1 cellular context compared by ENCODE assay signal in genomic region chr17:42276359-42276608, GRCh38.
A peak's percentile ranks its signal among the peaks of the same experiment; 100 is the strongest.
TF ChIP-seq lines count a peak whose summit lies in the region.

Gene STAT5B (minus strand): TSS chr17:42276391. CDS start chr17:42232127, 44,264 bp downstream.

TF ChIP-seq in K562, 482 proteins besides CTCF, POLR2A, EP300 and RAD21 (continued from another document):
- peak in 1 of 2 experiments; percentile 43; a peak in 1 of 4 replicates for TF ChIP-seq UBTF (IDR thresholded peaks at IDR 0.05; ENCODE audit: borderline replicate concordance in 1 of 2, low read depth in 2 of 2, low read length in 2 of 2)
- peak; percentile 70 for TF ChIP-seq GABPA (tag; conservative IDR thresholded peaks at IDR 0.05; ENCODE audit: low read depth)
- no peak for TF ChIP-seq MTA2 (IDR thresholded peaks at IDR 0.05; ENCODE audit: low read depth)
- peak; percentile 72; the same call in 1 of the 2 replicates for TF ChIP-seq ZNF175 (CRISPR knock-in tag; IDR thresholded peaks at IDR 0.05; ENCODE audit: low read depth)
- peak; percentile 81 for TF ChIP-seq CXXC5 (CRISPR knock-in tag; IDR thresholded peaks at IDR 0.05)
- peak; percentile 89 for TF ChIP-seq ZNF197 (CRISPR knock-in tag; IDR thresholded peaks at IDR 0.05; ENCODE audit: low read depth)
- no peak for TF ChIP-seq CCAR2 (IDR thresholded peaks at IDR 0.05; ENCODE audit: low read depth, low read length)
- peak; percentile 96 for TF ChIP-seq ZNF644 (tag; IDR thresholded peaks at IDR 0.05; ENCODE audit: low read depth)
- TF ChIP-seq NFYB (IDR thresholded peaks at IDR 0.05; ENCODE audit: extremely low read depth, insufficient read length), result no peak
- no peak for TF ChIP-seq CBX5 (IDR thresholded peaks at IDR 0.05; ENCODE audit: borderline replicate concordance, low read depth)
- no peak for TF ChIP-seq ZNF57 (CRISPR knock-in tag; IDR thresholded peaks at IDR 0.05)
- TF ChIP-seq HDAC6 (IDR thresholded peaks at IDR 0.05; ENCODE audit: low read depth, low read length), result no peak
- no peak for TF ChIP-seq GABPB2 (CRISPR knock-in tag; conservative IDR thresholded peaks at IDR 0.05)
- no peak for TF ChIP-seq TCF15 (CRISPR knock-in tag; IDR thresholded peaks at IDR 0.05)
- TF ChIP-seq ARHGAP35 (IDR thresholded peaks at IDR 0.05; ENCODE audit: partially characterized antibody), result no peak
- TF ChIP-seq NFE2L1 (tag; IDR thresholded peaks at IDR 0.05; ENCODE audit: borderline replicate concordance, low read depth), result no peak
- peak; percentile 12 for TF ChIP-seq TBP (optimal IDR thresholded peaks at IDR 0.05; ENCODE audit: low read depth, low read length)
- TF ChIP-seq ZNF407 (IDR thresholded peaks at IDR 0.05; ENCODE audit: low read depth), result no peak
- peak in 1 of 2 experiments; percentile 34 for TF ChIP-seq E2F6 (IDR thresholded peaks at IDR 0.05; ENCODE audit: borderline replicate concordance in 1 of 2, extremely low read depth in 1 of 2, insufficient read depth in 1 of 2, insufficient read length in 1 of 2, low read depth in 1 of 2, low read length in 1 of 2, poor library complexity in 1 of 2, severe bottlenecking in 1 of 2)
- TF ChIP-seq ZBTB11 (CRISPR knock-in tag; IDR thresholded peaks at IDR 0.05), result peak in 1 of 3 experiments; percentile 74; a peak in 2 of 6 replicates
- no peak for TF ChIP-seq BRD9 (IDR thresholded peaks at IDR 0.05; ENCODE audit: low read depth, partially characterized antibody)
